Comparison of ENCODE assay signal across 2 cellular contexts in genomic region chr14:99654235-99655000, GRCh38.
A peak's percentile ranks its signal among the peaks of the same experiment; 100 is the strongest.
TF ChIP-seq lines count a peak whose summit lies in the region.

No MANE protein-coding gene starts in this region.

TF ChIP-seq in liver, 16 proteins besides CTCF, POLR2A, EP300 and RAD21:
- TF ChIP-seq JUND (IDR thresholded peaks at IDR 0.05), result no peak
- TF ChIP-seq, protein P1, sequence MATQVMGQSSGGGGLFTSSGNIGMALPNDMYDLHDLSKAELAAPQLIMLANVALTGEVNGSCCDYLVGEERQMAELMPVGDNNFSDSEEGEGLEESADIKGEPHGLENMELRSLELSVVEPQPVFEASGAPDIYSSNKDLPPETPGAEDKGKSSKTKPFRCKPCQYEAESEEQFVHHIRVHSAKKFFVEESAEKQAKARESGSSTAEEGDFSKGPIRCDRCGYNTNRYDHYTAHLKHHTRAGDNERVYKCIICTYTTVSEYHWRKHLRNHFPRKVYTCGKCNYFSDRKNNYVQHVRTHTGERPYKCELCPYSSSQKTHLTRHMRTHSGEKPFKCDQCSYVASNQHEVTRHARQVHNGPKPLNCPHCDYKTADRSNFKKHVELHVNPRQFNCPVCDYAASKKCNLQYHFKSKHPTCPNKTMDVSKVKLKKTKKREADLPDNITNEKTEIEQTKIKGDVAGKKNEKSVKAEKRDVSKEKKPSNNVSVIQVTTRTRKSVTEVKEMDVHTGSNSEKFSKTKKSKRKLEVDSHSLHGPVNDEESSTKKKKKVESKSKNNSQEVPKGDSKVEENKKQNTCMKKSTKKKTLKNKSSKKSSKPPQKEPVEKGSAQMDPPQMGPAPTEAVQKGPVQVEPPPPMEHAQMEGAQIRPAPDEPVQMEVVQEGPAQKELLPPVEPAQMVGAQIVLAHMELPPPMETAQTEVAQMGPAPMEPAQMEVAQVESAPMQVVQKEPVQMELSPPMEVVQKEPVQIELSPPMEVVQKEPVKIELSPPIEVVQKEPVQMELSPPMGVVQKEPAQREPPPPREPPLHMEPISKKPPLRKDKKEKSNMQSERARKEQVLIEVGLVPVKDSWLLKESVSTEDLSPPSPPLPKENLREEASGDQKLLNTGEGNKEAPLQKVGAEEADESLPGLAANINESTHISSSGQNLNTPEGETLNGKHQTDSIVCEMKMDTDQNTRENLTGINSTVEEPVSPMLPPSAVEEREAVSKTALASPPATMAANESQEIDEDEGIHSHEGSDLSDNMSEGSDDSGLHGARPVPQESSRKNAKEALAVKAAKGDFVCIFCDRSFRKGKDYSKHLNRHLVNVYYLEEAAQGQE (IDR thresholded peaks at IDR 0.05), result peak; percentile 80
TF ChIP-seq in liver: peak in this region for 1.

TF ChIP-seq in HepG2, 621 proteins besides CTCF, POLR2A, EP300 and RAD21:
- TF ChIP-seq ZNF777 (CRISPR knock-in tag; IDR thresholded peaks at IDR 0.05) (no peak), NBN (conservative IDR thresholded peaks at IDR 0.05) (no peak)
- TF ChIP-seq, protein P2, sequence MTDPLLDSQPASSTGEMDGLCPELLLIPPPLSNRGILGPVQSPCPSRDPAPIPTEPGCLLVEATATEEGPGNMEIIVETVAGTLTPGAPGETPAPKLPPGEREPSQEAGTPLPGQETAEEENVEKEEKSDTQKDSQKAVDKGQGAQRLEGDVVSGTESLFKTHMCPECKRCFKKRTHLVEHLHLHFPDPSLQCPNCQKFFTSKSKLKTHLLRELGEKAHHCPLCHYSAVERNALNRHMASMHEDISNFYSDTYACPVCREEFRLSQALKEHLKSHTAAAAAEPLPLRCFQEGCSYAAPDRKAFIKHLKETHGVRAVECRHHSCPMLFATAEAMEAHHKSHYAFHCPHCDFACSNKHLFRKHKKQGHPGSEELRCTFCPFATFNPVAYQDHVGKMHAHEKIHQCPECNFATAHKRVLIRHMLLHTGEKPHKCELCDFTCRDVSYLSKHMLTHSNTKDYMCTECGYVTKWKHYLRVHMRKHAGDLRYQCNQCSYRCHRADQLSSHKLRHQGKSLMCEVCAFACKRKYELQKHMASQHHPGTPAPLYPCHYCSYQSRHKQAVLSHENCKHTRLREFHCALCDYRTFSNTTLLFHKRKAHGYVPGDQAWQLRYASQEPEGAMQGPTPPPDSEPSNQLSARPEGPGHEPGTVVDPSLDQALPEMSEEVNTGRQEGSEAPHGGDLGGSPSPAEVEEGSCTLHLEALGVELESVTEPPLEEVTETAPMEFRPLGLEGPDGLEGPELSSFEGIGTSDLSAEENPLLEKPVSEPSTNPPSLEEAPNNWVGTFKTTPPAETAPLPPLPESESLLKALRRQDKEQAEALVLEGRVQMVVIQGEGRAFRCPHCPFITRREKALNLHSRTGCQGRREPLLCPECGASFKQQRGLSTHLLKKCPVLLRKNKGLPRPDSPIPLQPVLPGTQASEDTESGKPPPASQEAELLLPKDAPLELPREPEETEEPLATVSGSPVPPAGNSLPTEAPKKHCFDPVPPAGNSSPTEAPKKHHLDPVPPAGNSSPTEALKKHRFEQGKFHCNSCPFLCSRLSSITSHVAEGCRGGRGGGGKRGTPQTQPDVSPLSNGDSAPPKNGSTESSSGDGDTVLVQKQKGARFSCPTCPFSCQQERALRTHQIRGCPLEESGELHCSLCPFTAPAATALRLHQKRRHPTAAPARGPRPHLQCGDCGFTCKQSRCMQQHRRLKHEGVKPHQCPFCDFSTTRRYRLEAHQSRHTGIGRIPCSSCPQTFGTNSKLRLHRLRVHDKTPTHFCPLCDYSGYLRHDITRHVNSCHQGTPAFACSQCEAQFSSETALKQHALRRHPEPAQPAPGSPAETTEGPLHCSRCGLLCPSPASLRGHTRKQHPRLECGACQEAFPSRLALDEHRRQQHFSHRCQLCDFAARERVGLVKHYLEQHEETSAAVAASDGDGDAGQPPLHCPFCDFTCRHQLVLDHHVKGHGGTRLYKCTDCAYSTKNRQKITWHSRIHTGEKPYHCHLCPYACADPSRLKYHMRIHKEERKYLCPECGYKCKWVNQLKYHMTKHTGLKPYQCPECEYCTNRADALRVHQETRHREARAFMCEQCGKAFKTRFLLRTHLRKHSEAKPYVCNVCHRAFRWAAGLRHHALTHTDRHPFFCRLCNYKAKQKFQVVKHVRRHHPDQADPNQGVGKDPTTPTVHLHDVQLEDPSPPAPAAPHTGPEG (CRISPR knock-in tag; IDR thresholded peaks at IDR 0.05), result no peak
